ENCODE assay signal across 14 cellular contexts in the genomic region with DNA sequence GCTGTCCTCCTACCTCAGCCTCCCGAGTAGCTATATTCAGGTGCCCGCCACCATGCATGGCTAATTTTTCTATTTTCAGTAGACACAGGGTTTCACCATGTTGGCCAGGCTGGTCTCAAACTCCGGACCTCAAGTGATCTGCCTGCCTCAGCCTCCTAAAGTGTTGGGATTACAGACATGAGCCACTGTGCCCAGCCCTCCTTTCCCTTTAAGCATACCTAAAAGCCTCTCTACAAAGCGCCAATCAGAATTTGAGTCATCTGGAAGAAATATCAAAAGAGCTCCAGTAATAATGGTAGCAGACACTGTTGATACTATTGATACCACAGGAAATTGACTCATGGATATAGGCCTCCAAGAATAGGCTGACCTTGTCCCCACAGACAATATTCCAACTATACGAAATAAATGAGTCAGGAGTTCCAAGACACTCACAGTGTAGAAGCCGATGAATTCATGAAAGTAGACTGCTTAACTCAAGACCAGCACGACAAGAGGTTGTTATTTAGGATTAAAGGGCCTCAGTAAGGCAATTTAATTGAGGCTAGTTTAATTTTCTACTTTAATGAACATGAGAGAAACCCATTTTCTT. TPM values are rescaled to one million over a fixed set of nuclear protein-coding genes. Genes with fewer than 3 reads are reported as not detected.
A peak's percentile ranks its signal among the peaks of the same experiment; 100 is the strongest.
DNase-seq lines count a peak whose midpoint lies in the region; ATAC-seq and TF ChIP-seq lines count a peak whose summit lies in the region.
"Not testable (repeated sequence)": the region's sequence is repeated elsewhere in the genome, so short reads cannot be mapped to it uniquely, and the experiment has no call there.
"Had no signal": no experiment of that assay in that cellular context is flagged by ENCODE, and none has a peak within 500 bp of the region (broad histone marks: within the 10 kb centered on the region; RNA-seq: fewer than 3 reads in every experiment).

No MANE protein-coding gene starts in this region.

- H2BK120ac ChIP-seq in IMR-90 (ENCODE audit: low read depth, low read length); mesenchymal stem cell (ENCODE audit: low read depth, low read length): not testable (repeated sequence)

- H3K27me3 Mint-ChIP-seq in activated naive CD8-positive, alpha-beta T cell treated with anti-CD3 and anti-CD28 coated beads, Interleukin-2, amount 50 U/mL, for 24 hours = not testable (repeated sequence)

- not testable (repeated sequence) for H3K9me2 ChIP-seq in SK-N-SH

- H4K20me1 ChIP-seq in IMR-90 (ENCODE audit: insufficient read depth, low read length); SK-N-SH (ENCODE audit: insufficient read depth): not testable (repeated sequence)

- H3K9me3 Mint-ChIP-seq in activated naive CD8-positive, alpha-beta T cell treated with anti-CD3 and anti-CD28 coated beads, Interleukin-2, amount 50 U/mL, for 24 hours = not testable (repeated sequence)

- not testable (repeated sequence) for H3K27ac Mint-ChIP-seq in activated naive CD8-positive, alpha-beta T cell treated with anti-CD3 and anti-CD28 coated beads, Interleukin-2, amount 50 U/mL, for 24 hours

- not testable (repeated sequence) for H2BK5ac ChIP-seq in IMR-90 (ENCODE audit: low read depth, low read length, poor library complexity, severe bottlenecking); mesenchymal stem cell (ENCODE audit: low read depth, low read length, poor library complexity, severe bottlenecking)

- intact Hi-C loops in IMR-90 (cut with micrococcal nuclease) = not testable (repeated sequence)

- not testable (repeated sequence) for TF ChIP-seq RAD21 in IMR-90 (IDR thresholded peaks at IDR 0.05; ENCODE audit: low read length); SK-N-SH (IDR thresholded peaks at IDR 0.05; ENCODE audit: low read length)

- H3K4me1 Mint-ChIP-seq in activated naive CD8-positive, alpha-beta T cell treated with anti-CD3 and anti-CD28 coated beads, Interleukin-2, amount 50 U/mL, for 24 hours = not testable (repeated sequence)

- H2BK15ac ChIP-seq in IMR-90 (ENCODE audit: low read depth, low read length); mesenchymal stem cell (ENCODE audit: low read depth, poor library complexity, severe bottlenecking): not testable (repeated sequence)

- WGBS in IMR-90 (ENCODE audit: extremely low coverage in 2 of 2, insufficient read length in 1 of 2), 2 experiments = no CpG with 5 or more reads among the region's 7 CpGs
- WGBS in SK-N-SH (ENCODE audit: low lambda C conversion rate) = 12% methylated on average over 4 of the region's 7 CpGs
- no CpG with 5 or more reads among the region's 7 CpGs for WGBS in mesenchymal stem cell

- H4K5ac ChIP-seq in IMR-90 (ENCODE audit: low read depth, low read length) = not testable (repeated sequence)

- DNase-seq in EL (peak; percentile 62), IMR-90 (peak; percentile 77), choroid plexus epithelial cell (ENCODE audit: low read depth) (peak; percentile 67), fibroblast of villous mesenchyme (ENCODE audit: low read depth) (peak; percentile 6), mesenchymal stem cell (peak; percentile 77)
- DNase-seq in SK-N-SH; activated naive CD8-positive, alpha-beta T cell treated with anti-CD3 and anti-CD28 coated beads, Interleukin-2, amount 50 U/mL, for 24 hours: not testable (repeated sequence)

- H3K4me3 ChIP-seq in IMR-90 (ENCODE audit: insufficient read depth, low read depth, low read length); SK-N-SH (ENCODE audit: low read depth in 2 of 2, low read length in 1 of 2); choroid plexus epithelial cell (ENCODE audit: low read depth, low read length); fibroblast of villous mesenchyme (ENCODE audit: low read depth, low read length); mesenchymal stem cell (ENCODE audit: insufficient read depth in 1 of 2, low read depth in 1 of 2, low read length in 2 of 2): not testable (repeated sequence)

- not testable (repeated sequence) for H3K23ac ChIP-seq in IMR-90 (ENCODE audit: low read depth, low read length); mesenchymal stem cell (ENCODE audit: low read length in 2 of 2)

- H2AK9ac ChIP-seq in IMR-90 (replicated peaks; ENCODE audit: low read depth, low read length, poor library complexity) = not testable (repeated sequence)

- not testable (repeated sequence) for TF ChIP-seq POLR2A in IMR-90 (IDR thresholded peaks at IDR 0.05; ENCODE audit: low read depth, low read length)

- H4K8ac ChIP-seq in IMR-90 (ENCODE audit: low read depth in 2 of 2, low read length in 2 of 2); mesenchymal stem cell (ENCODE audit: low read length): not testable (repeated sequence)

- not testable (repeated sequence) for ATAC-seq in IMR-90 (ENCODE audit: low read depth)
- ATAC-seq in activated naive CD8-positive, alpha-beta T cell treated with anti-CD3 and anti-CD28 coated beads, Interleukin-2, amount 50 U/mL, for 24 hours = peak; percentile 94

- POLR2A ChIA-PET in IMR-90 (lab: Charles Lee; ENCODE audit: unreplicated experiment); SK-N-SH (lab: Yijun Ruan, JAX): not testable (repeated sequence)

- H2BK12ac ChIP-seq in mesenchymal stem cell (ENCODE audit: low read length in 2 of 2) = not testable (repeated sequence)

- H3K4me1 ChIP-seq in IMR-90 (ENCODE audit: control insufficient read depth, insufficient read depth, low read length); SK-N-SH (ENCODE audit: control insufficient read depth in 1 of 2, insufficient read depth in 2 of 2, low read depth in 1 of 2, low read length in 1 of 2); mesenchymal stem cell (ENCODE audit: control insufficient read depth, insufficient read depth, low read depth, low read length): not testable (repeated sequence)

- BruUV-seq in IMR-90 (replicated peaks; lab: Mats Ljungman, UMichigan) = not testable (repeated sequence)

- H3K36me3 ChIP-seq in IMR-90 (ENCODE audit: control insufficient read depth, insufficient read depth, low read length); SK-N-SH (replicated peaks in 1 of 2; ENCODE audit: control insufficient read depth in 1 of 2, insufficient read depth in 2 of 2, low read length in 1 of 2); mesenchymal stem cell (ENCODE audit: control insufficient read depth in 1 of 2, insufficient read depth in 2 of 2, low read depth in 1 of 2, low read length in 2 of 2): not testable (repeated sequence)

- not testable (repeated sequence) for H2AFZ ChIP-seq in IMR-90 (replicated peaks; ENCODE audit: low read length, poor library complexity); SK-N-SH (ENCODE audit: low read depth); mesenchymal stem cell (ENCODE audit: low read depth, low read length)

- in situ Hi-C loops in IMR-90 (cut with MboI; ENCODE audit: low sequenced_read_pairs) = not testable (repeated sequence)

- not testable (repeated sequence) for H3F3A ChIP-seq in SK-N-SH (replicated peaks; ENCODE audit: insufficient read depth)

- CTCF ChIA-PET in IMR-90 (lab: Yijun Ruan, JAX); SK-N-SH (lab: Yijun Ruan, JAX): not testable (repeated sequence)

- not testable (repeated sequence) for H3K18ac ChIP-seq in IMR-90 (ENCODE audit: low read depth, low read length); mesenchymal stem cell (ENCODE audit: low read depth in 1 of 2, low read length in 2 of 2)

- not testable (repeated sequence) for H3K9me1 ChIP-seq in IMR-90 (ENCODE audit: insufficient read depth, low read length)

- not testable (repeated sequence) for H2AK5ac ChIP-seq in IMR-90 (ENCODE audit: low read depth, low read length); mesenchymal stem cell (ENCODE audit: low read length, severe bottlenecking)

- H3K4me3 Mint-ChIP-seq in activated naive CD8-positive, alpha-beta T cell treated with anti-CD3 and anti-CD28 coated beads, Interleukin-2, amount 50 U/mL, for 24 hours = not testable (repeated sequence)

- not testable (repeated sequence) for H3K79me1 ChIP-seq in IMR-90 (ENCODE audit: low read depth in 1 of 2, low read length in 2 of 2); mesenchymal stem cell (replicated peaks; ENCODE audit: low read length, poor library complexity, severe bottlenecking)

- TF ChIP-seq CTCF in IMR-90 (conservative IDR thresholded peaks at IDR 0.05; ENCODE audit: low read depth, low read length); SK-N-SH (IDR thresholded peaks at IDR 0.05); choroid plexus epithelial cell (conservative IDR thresholded peaks at IDR 0.05; ENCODE audit: low read depth, low read length); fibroblast of villous mesenchyme (IDR thresholded peaks at IDR 0.05; ENCODE audit: insufficient read depth, low read depth, low read length): not testable (repeated sequence)

- not testable (repeated sequence) for TF ChIP-seq EP300 in SK-N-SH (IDR thresholded peaks at IDR 0.05; ENCODE audit: borderline replicate concordance in 1 of 2, low read depth in 1 of 2, low read length in 1 of 2)

- H3K9me3 ChIP-seq in IMR-90 (ENCODE audit: control insufficient read depth, insufficient read depth, low read length); SK-N-SH; mesenchymal stem cell (ENCODE audit: control insufficient read depth, low read length): not testable (repeated sequence)

- H3K56ac ChIP-seq in IMR-90 (ENCODE audit: extremely low read depth, insufficient read depth, low read length) = not testable (repeated sequence)

- H3K4me2 ChIP-seq in IMR-90 (ENCODE audit: low read depth, low read length); SK-N-SH; mesenchymal stem cell (ENCODE audit: low read length, poor library complexity, severe bottlenecking): not testable (repeated sequence)

- not testable (repeated sequence) for H3K4ac ChIP-seq in IMR-90 (ENCODE audit: low read depth, low read length); mesenchymal stem cell (ENCODE audit: low read depth in 1 of 2, low read length in 2 of 2)

- not testable (repeated sequence) for H3K79me2 ChIP-seq in SK-N-SH (ENCODE audit: insufficient read depth)

- H2BK20ac ChIP-seq in IMR-90 (ENCODE audit: low read depth, low read length) = not testable (repeated sequence)

- not testable (repeated sequence) for H3K9ac ChIP-seq in IMR-90 (ENCODE audit: low read depth, low read length); SK-N-SH; mesenchymal stem cell (ENCODE audit: low read length)

- H4K91ac ChIP-seq in IMR-90 (ENCODE audit: insufficient read depth, low read depth, low read length); mesenchymal stem cell (ENCODE audit: low read length): not testable (repeated sequence)

- H3K36me3 Mint-ChIP-seq in activated naive CD8-positive, alpha-beta T cell treated with anti-CD3 and anti-CD28 coated beads, Interleukin-2, amount 50 U/mL, for 24 hours (ENCODE audit: low read depth) = not testable (repeated sequence)

- H3K14ac ChIP-seq in IMR-90 (replicated peaks; ENCODE audit: low read depth, low read length); mesenchymal stem cell (ENCODE audit: low read length in 2 of 2): not testable (repeated sequence)

- dilution Hi-C loops in IMR-90 (cut with HindIII; ENCODE audit: low sequenced_read_pairs, unreplicated experiment) = not testable (repeated sequence)

- H3K27me3 ChIP-seq in IMR-90 (ENCODE audit: control insufficient read depth, insufficient read depth, low read length); SK-N-SH (ENCODE audit: insufficient read depth); mesenchymal stem cell (ENCODE audit: control insufficient read depth in 1 of 2, insufficient read depth in 1 of 2, low read length in 2 of 2): not testable (repeated sequence)

- not testable (repeated sequence) for H3K27ac ChIP-seq in IMR-90 (ENCODE audit: insufficient read depth, low read length); SK-N-SH (ENCODE audit: low read depth in 2 of 2, low read length in 1 of 2); mesenchymal stem cell (ENCODE audit: low read length, poor library complexity, severe bottlenecking)

RNA-seq across cellular contexts. Expression of a gene that starts 29.3 kb away (rescaled TPM):
- total RNA-seq in IMR-90 (2012; rRNA removed) = not detected in 2 replicates
- polyA plus RNA-seq in IMR-90 (2012; rRNA removed) = not detected in 2 replicates
- not detected in 2 replicates for polyA plus RNA-seq in IMR-90 (2012; cell fraction: cytosol; rRNA removed)
- polyA plus RNA-seq in IMR-90 (2012; cell fraction: nucleus; rRNA removed; ENCODE audit: low replicate concordance) = not detected in 2 replicates
- polyA plus RNA-seq in SK-N-SH (2012; rRNA removed) = not detected in 2 replicates
- 0.09 and 0.12 TPM in 2 replicates for polyA plus RNA-seq in SK-N-SH (2012; cell fraction: cytosol; rRNA removed)
- polyA plus RNA-seq in SK-N-SH (2012; cell fraction: nucleus; rRNA removed) = not detected in 2 replicates
- total RNA-seq in fibroblast of villous mesenchyme = not detected in 2 replicates
- polyA plus RNA-seq in mesenchymal stem cell (2013, experiment 1 of 2) = not detected
- polyA plus RNA-seq in mesenchymal stem cell (2013, experiment 2 of 2) = not detected
- total RNA-seq: activated CD4-positive, alpha-beta memory T cell treated with anti-CD3 and anti-CD28 coated beads for 36 hours; esophagus mucosa; H1; left ventricle myocardium inferior; myocyte; right atrium auricular region had no signal
- polyA plus RNA-seq: H1, thymus had no signal
